Comparison of ENCODE assay signal across 32 cellular contexts in the genomic region with DNA sequence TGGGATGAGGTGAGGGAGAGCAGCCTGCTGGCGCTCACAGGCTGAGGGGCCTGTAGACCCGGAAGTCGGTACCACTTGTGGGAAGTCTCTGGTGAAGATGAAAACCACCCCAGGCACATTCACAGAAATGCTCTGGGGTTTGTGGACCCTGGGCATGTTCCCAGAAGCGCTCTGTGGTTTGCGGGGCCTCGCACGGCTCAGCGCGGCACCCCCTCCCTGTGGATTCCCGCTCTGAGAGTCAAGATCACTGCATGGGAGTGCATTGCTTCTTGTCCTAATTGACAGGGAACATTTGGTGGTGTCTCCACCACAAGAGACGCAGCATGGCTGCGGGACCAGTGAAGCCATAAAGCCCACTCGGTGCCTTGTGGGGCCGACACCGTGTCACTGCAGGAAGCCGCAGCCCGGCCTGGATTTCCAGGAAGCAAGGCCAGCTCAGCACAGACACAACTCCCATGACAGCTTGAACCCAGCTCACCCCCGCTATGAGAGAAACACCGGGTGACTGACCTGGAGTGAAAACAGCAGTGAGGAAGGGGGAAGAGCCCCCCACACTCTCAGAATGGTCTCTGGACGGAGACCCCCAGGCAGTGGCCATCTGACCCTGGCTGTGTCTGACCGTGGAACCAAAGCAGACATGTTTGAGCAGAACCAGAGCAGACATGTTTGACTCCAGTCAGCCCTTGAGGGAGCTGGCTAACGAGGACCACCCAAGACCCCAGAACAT.
A peak's percentile ranks its signal among the peaks of the same experiment; 100 is the strongest.
DNase-seq lines count a peak whose midpoint lies in the region; ATAC-seq and TF ChIP-seq lines count a peak whose summit lies in the region.
"Had no signal": no experiment of that assay in that cellular context is flagged by ENCODE, and none has a peak within 500 bp of the region (broad histone marks: within the 10 kb centered on the region; RNA-seq: fewer than 3 reads in every experiment).

No MANE protein-coding gene starts in this region.

- peak; percentile 30 for ATAC-seq in activated naive CD8-positive, alpha-beta T cell treated with anti-CD3 and anti-CD28 coated beads, Interleukin-2, amount 10 ng/mL, durations not matched to agents 7 days and 5 days (ENCODE audit: low read depth)
- ATAC-seq in activated naive CD8-positive, alpha-beta T cell treated with anti-CD3 and anti-CD28 coated beads, Interleukin-2, amount 50 U/mL, for 24 hours, result no peak
- ATAC-seq in RWPE2 (ENCODE audit: low read depth), result no peak
- ATAC-seq in stimulated activated naive CD8-positive, alpha-beta T cell treated with anti-CD3 and anti-CD28 coated beads, Interleukin-15, amount 100 ng/mL, for 72 hours, result no peak
- ATAC-seq: effector memory CD8-positive, alpha-beta T cell; left lobe of liver; T-helper 17 cell had no signal

- no peak overlapping the region for H3K9ac ChIP-seq in muscle layer of colon (ENCODE audit: low read length)

- no peak for TF ChIP-seq CTCF in RWPE2 (IDR thresholded peaks at IDR 0.05; ENCODE audit: poor library complexity, severe bottlenecking)
- no peak for TF ChIP-seq CTCF in stomach (IDR thresholded peaks at IDR 0.05)

- no peak overlapping the region for H3K4me3 Mint-ChIP-seq in activated naive CD8-positive, alpha-beta T cell treated with anti-CD3 and anti-CD28 coated beads, Interleukin-2, amount 10 ng/mL, durations not matched to agents 7 days and 5 days
- no peak overlapping the region for H3K4me3 Mint-ChIP-seq in activated naive CD8-positive, alpha-beta T cell treated with anti-CD3 and anti-CD28 coated beads, Interleukin-2, amount 50 U/mL, for 24 hours
- H3K4me3 Mint-ChIP-seq in stimulated activated naive CD8-positive, alpha-beta T cell treated with anti-CD3 and anti-CD28 coated beads, Interleukin-15, amount 100 ng/mL, for 72 hours, result no peak overlapping the region
- H3K4me3 Mint-ChIP-seq: activated CD4-positive, alpha-beta memory T cell treated with anti-CD3 and anti-CD28 coated beads for 36 hours; activated naive CD8-positive, alpha-beta T cell treated with anti-CD3 and anti-CD28 coated beads for 36 hours; CD4-positive, alpha-beta memory T cell; effector memory CD8-positive, alpha-beta T cell; T-helper 17 cell had no signal

- H3K27me3 ChIP-seq in RWPE2 (ENCODE audit: insufficient read depth, poor library complexity, severe bottlenecking) (no peaks in the 10 kb centered on the region), muscle layer of colon (ENCODE audit: control insufficient read depth in 1 of 2, insufficient read depth in 2 of 2, low read length in 2 of 2) (no peaks in the 10 kb centered on the region), stomach (no peaks in the 10 kb centered on the region)
- H3K27me3 ChIP-seq: MG63, testis had no signal

- POLR2A ChIA-PET in activated naive CD8-positive, alpha-beta T cell treated with anti-CD3 and anti-CD28 coated beads, Interleukin-2, amount 10 ng/mL, durations not matched to agents 7 days and 5 days (lab: Charles Lee), result no interaction called here

- peaks cover 1% of the 10 kb centered on the region for H3K27me3 Mint-ChIP-seq in activated naive CD8-positive, alpha-beta T cell treated with anti-CD3 and anti-CD28 coated beads, Interleukin-2, amount 10 ng/mL, durations not matched to agents 7 days and 5 days
- H3K27me3 Mint-ChIP-seq in activated naive CD8-positive, alpha-beta T cell treated with anti-CD3 and anti-CD28 coated beads, Interleukin-2, amount 50 U/mL, for 24 hours, result peaks cover under 1% of the 10 kb centered on the region
- peaks cover 31% of the 10 kb centered on the region for H3K27me3 Mint-ChIP-seq in stimulated activated naive CD8-positive, alpha-beta T cell treated with anti-CD3 and anti-CD28 coated beads, Interleukin-15, amount 100 ng/mL, for 72 hours

- no peaks in the 10 kb centered on the region for H3K4me1 Mint-ChIP-seq in activated naive CD8-positive, alpha-beta T cell treated with anti-CD3 and anti-CD28 coated beads, Interleukin-2, amount 10 ng/mL, durations not matched to agents 7 days and 5 days
- H3K4me1 Mint-ChIP-seq in activated naive CD8-positive, alpha-beta T cell treated with anti-CD3 and anti-CD28 coated beads, Interleukin-2, amount 50 U/mL, for 24 hours, result no peaks in the 10 kb centered on the region
- peaks cover 7% of the 10 kb centered on the region for H3K4me1 Mint-ChIP-seq in stimulated activated naive CD8-positive, alpha-beta T cell treated with anti-CD3 and anti-CD28 coated beads, Interleukin-15, amount 100 ng/mL, for 72 hours

- H3K27ac Mint-ChIP-seq in activated naive CD8-positive, alpha-beta T cell treated with anti-CD3 and anti-CD28 coated beads, Interleukin-2, amount 10 ng/mL, durations not matched to agents 7 days and 5 days, result no peak overlapping the region
- no peak overlapping the region for H3K27ac Mint-ChIP-seq in activated naive CD8-positive, alpha-beta T cell treated with anti-CD3 and anti-CD28 coated beads, Interleukin-2, amount 50 U/mL, for 24 hours
- H3K27ac Mint-ChIP-seq in stimulated activated naive CD8-positive, alpha-beta T cell treated with anti-CD3 and anti-CD28 coated beads, Interleukin-15, amount 100 ng/mL, for 72 hours, result no peak overlapping the region
- H3K27ac Mint-ChIP-seq: activated CD4-positive, alpha-beta memory T cell treated with anti-CD3 and anti-CD28 coated beads for 36 hours; activated naive CD8-positive, alpha-beta T cell treated with anti-CD3 and anti-CD28 coated beads for 36 hours; activated T-helper 2 cell treated with anti-CD3 and anti-CD28 coated beads, Interferon-gamma antibody, Interleukin-2, Interleukin-4, amounts not matched to agents 10 μg/mL and 5 μg/mL and 100 μg/mL, durations not matched to agents 14 hours and 24 hours and 36 hours; CD4-positive, alpha-beta memory T cell; effector memory CD8-positive, alpha-beta T cell; T-helper 17 cell had no signal

- intact Hi-C loops in stomach (cut with DNase I; ENCODE audit: low total_unique reads), result no loop called here

- no peak for TF ChIP-seq EP300 in stomach (IDR thresholded peaks at IDR 0.05)

- no peak overlapping the region for H3K4me3 ChIP-seq in RWPE2 (ENCODE audit: severe bottlenecking)
- no peak overlapping the region for H3K4me3 ChIP-seq in muscle layer of colon (ENCODE audit: low read depth in 1 of 2, low read length in 2 of 2)
- no peak overlapping the region for H3K4me3 ChIP-seq in stomach
- H3K4me3 ChIP-seq: MG63, testis had no signal

- H3K36me3 ChIP-seq in RWPE2 (ENCODE audit: low read depth) (no peaks in the 10 kb centered on the region), muscle layer of colon (ENCODE audit: insufficient read depth, low read length) (no peaks in the 10 kb centered on the region), stomach (no peaks in the 10 kb centered on the region)
- H3K36me3 ChIP-seq: MG63 had no signal

- H3K9me3 ChIP-seq in RWPE2 (ENCODE audit: severe bottlenecking), result no peaks in the 10 kb centered on the region
- no peaks in the 10 kb centered on the region for H3K9me3 ChIP-seq in muscle layer of colon (ENCODE audit: low read length)
- H3K9me3 ChIP-seq in stomach, result no peaks in the 10 kb centered on the region
- H3K9me3 ChIP-seq: MG63, testis had no signal

- 75 to 91% (median 90%) methylated on average over 21 to 22 of the region's 22 CpGs for WGBS in stomach, 5 donors

- no peaks in the 10 kb centered on the region for H3K9me3 Mint-ChIP-seq in activated naive CD8-positive, alpha-beta T cell treated with anti-CD3 and anti-CD28 coated beads, Interleukin-2, amount 10 ng/mL, durations not matched to agents 7 days and 5 days
- H3K9me3 Mint-ChIP-seq in activated naive CD8-positive, alpha-beta T cell treated with anti-CD3 and anti-CD28 coated beads, Interleukin-2, amount 50 U/mL, for 24 hours, result no peaks in the 10 kb centered on the region
- no peaks in the 10 kb centered on the region for H3K9me3 Mint-ChIP-seq in stimulated activated naive CD8-positive, alpha-beta T cell treated with anti-CD3 and anti-CD28 coated beads, Interleukin-15, amount 100 ng/mL, for 72 hours
- H3K9me3 Mint-ChIP-seq: activated CD4-positive, alpha-beta memory T cell treated with anti-CD3 and anti-CD28 coated beads for 36 hours; activated naive CD8-positive, alpha-beta T cell treated with anti-CD3 and anti-CD28 coated beads for 36 hours; activated T-helper 2 cell treated with anti-CD3 and anti-CD28 coated beads, Interferon-gamma antibody, Interleukin-2, Interleukin-4, amounts not matched to agents 10 μg/mL and 5 μg/mL and 100 μg/mL, durations not matched to agents 14 hours and 24 hours and 36 hours; effector memory CD8-positive, alpha-beta T cell had no signal

- DNase-seq in activated naive CD8-positive, alpha-beta T cell treated with anti-CD3 and anti-CD28 coated beads, Interleukin-2, amount 10 ng/mL, durations not matched to agents 7 days and 5 days, result no peak
- DNase-seq in activated naive CD8-positive, alpha-beta T cell treated with anti-CD3 and anti-CD28 coated beads, Interleukin-2, amount 50 U/mL, for 24 hours, result no peak
- DNase-seq in RWPE2 (ENCODE audit: low spot score) (no peak), stomach (no peak), activated gamma-delta T cell (lab: John Stamatoyannopoulos, UW) (no peak), amygdala (lab: John Stamatoyannopoulos, UW) (no peak)
- no peak for DNase-seq in stimulated activated naive CD8-positive, alpha-beta T cell treated with anti-CD3 and anti-CD28 coated beads, Interleukin-15, amount 100 ng/mL, for 72 hours
- DNase-seq: activated CD4-positive, alpha-beta memory T cell treated with anti-CD3 and anti-CD28 coated beads for 36 hours; activated CD4-positive, CD25-positive, alpha-beta regulatory T cell treated with anti-CD3 and anti-CD28 coated beads, Interleukin-2, amount 50 U/mL, for 72 hours; activated CD8-positive, alpha-beta memory T cell treated with anti-CD3 and anti-CD28 coated beads, Interleukin-2, amount 50 U/mL, for 4 hours; activated naive CD8-positive, alpha-beta T cell treated with anti-CD3 and anti-CD28 coated beads for 36 hours; AML-193; caudate nucleus; CD4-positive, alpha-beta memory T cell; cortex of kidney; effector memory CD8-positive, alpha-beta T cell; erythroblast; KBM-7; mesenchymal stem cell; MG63; NCI-H1105; NCI-H187 treated with DMSO at 0.1 percent for 48 hours; NCI-H2171; NCI-H510A treated with DMSO at 0.1 percent for 48 hours; nucleus accumbens; OCI-M1; stimulated activated naive CD4-positive, alpha-beta T cell treated with Interleukin-2 at 50 U/mL for 16 hours; T-helper 17 cell; testis had no signal

- H3K4me1 ChIP-seq in RWPE2 (ENCODE audit: insufficient read depth, poor library complexity, severe bottlenecking) (peaks cover 19% of the 10 kb centered on the region), muscle layer of colon (ENCODE audit: insufficient read depth, low read length) (peaks cover 12% of the 10 kb centered on the region), stomach (peaks cover 15 to 21% (median 20%) of the 10 kb centered on the region in 4 donors)
- H3K4me1 ChIP-seq: testis had no signal

- TF ChIP-seq POLR2A in stomach (IDR thresholded peaks at IDR 0.05), result no peak

- no peaks in the 10 kb centered on the region for H3K36me3 Mint-ChIP-seq in activated naive CD8-positive, alpha-beta T cell treated with anti-CD3 and anti-CD28 coated beads, Interleukin-2, amount 10 ng/mL, durations not matched to agents 7 days and 5 days
- no peaks in the 10 kb centered on the region for H3K36me3 Mint-ChIP-seq in activated naive CD8-positive, alpha-beta T cell treated with anti-CD3 and anti-CD28 coated beads, Interleukin-2, amount 50 U/mL, for 24 hours (ENCODE audit: low read depth)
- H3K36me3 Mint-ChIP-seq: activated CD4-positive, alpha-beta memory T cell treated with anti-CD3 and anti-CD28 coated beads for 36 hours; activated naive CD8-positive, alpha-beta T cell treated with anti-CD3 and anti-CD28 coated beads for 36 hours; CD4-positive, alpha-beta memory T cell had no signal

- H3K27ac ChIP-seq in RWPE2 (ENCODE audit: poor library complexity, severe bottlenecking), result peak overlapping the region; percentile 92
- peak overlapping the region; percentile 80 for H3K27ac ChIP-seq in muscle layer of colon (ENCODE audit: low read depth, low read length)
- peak overlapping the region in 3 of 5 donors; percentile 80 to 85 (median 82) for H3K27ac ChIP-seq in stomach
- H3K27ac ChIP-seq: testis had no signal
